ENCODE assay signal across 9 cellular contexts in genomic region chr21:38810034-38810825, GRCh38. TPM values are rescaled to one million over a fixed set of nuclear protein-coding genes. Genes with fewer than 3 reads are reported as not detected.
DNase-seq lines count a peak whose midpoint lies in the region; ATAC-seq, FAIRE-seq and TF ChIP-seq lines count a peak whose summit lies in the region.
"Had no signal": no experiment of that assay in that cellular context is flagged by ENCODE, and none has a peak within 500 bp of the region (broad histone marks: within the 10 kb centered on the region; RNA-seq: fewer than 3 reads in every experiment).

No MANE protein-coding gene starts in this region.

- WGBS in HepG2 (ENCODE audit: low lambda C conversion rate): 97% methylated on average over 8 of the region's 8 CpGs
- 84 to 92% methylated on average over 8 of the region's 8 CpGs for WGBS in testis, 2 donors

- intact Hi-C loops in HepG2 (cut with micrococcal nuclease; ENCODE audit: unreplicated experiment) (no loop called here), testis (cut with DNase I; ENCODE audit: low total_unique reads) (no loop called here)

- H2AFZ ChIP-seq in Karpas-422 (ENCODE audit: low read length) (no peak overlapping the region), HepG2 (ENCODE audit: low read length) (no peak overlapping the region)

- DNase-seq in Karpas-422 (no peak), brain microvascular endothelial cell (no peak), HepG2 (ENCODE audit: low spot score) (no peak), testis (no peak), Kasumi-1 (lab: John Stamatoyannopoulos, UW) (no peak), NCI-H524 treated with DMSO at 0.1 percent for 48 hours (lab: John Stamatoyannopoulos, UW) (no peak), NCI-H2171 (lab: John Stamatoyannopoulos, UW) (no peak)
- DNase-seq: NCI-H2171 treated with DMSO at 0.1 percent for 48 hours, retina had no signal

- POLR2A ChIA-PET in HepG2 (lab: Yijun Ruan, JAX): interaction anchor here (3.1 to 3.5 kb wide), 2 partner anchors 22 to 156 kb away, joined by 10 to 33 read pairs; no protein-coding TSS in a partner anchor

- H3K27ac ChIP-seq in Karpas-422 (ENCODE audit: low read length) (peak overlapping the region; percentile 86), brain microvascular endothelial cell (peak overlapping the region; percentile 52), HepG2 (ENCODE audit: extremely low read length, insufficient read depth, low read length) (peak overlapping the region; percentile 51), testis (peak overlapping the region; percentile 31 to 39)

- no peak overlapping the region for H3K4me2 ChIP-seq in Karpas-422 (ENCODE audit: low read depth, low read length, poor library complexity, severe bottlenecking)
- H3K4me2 ChIP-seq in HepG2 (ENCODE audit: low read depth, low read length): peak overlapping the region; percentile 85

- TF ChIP-seq CTCF in brain microvascular endothelial cell (IDR thresholded peaks at IDR 0.05; ENCODE audit: low read depth, low read length, missing control alignments) (no peak), HepG2 (CRISPR knock-in tag; IDR thresholded peaks at IDR 0.05) (no peak), testis (IDR thresholded peaks at IDR 0.05) (no peak)

- H3K9me3 ChIP-seq in Karpas-422 (ENCODE audit: low read length): no peaks in the 10 kb centered on the region
- no peaks in the 10 kb centered on the region for H3K9me3 ChIP-seq in HepG2 (ENCODE audit: low read length)
- no peaks in the 10 kb centered on the region for H3K9me3 ChIP-seq in testis

- in situ Hi-C loops in brain microvascular endothelial cell (cut with HindIII; ENCODE audit: low pct_ligation_motif_present, low sequenced_read_pairs): no loop called here
- in situ Hi-C loops in HepG2 (cut with HindIII; ENCODE audit: extremely low pct_ligation_motif_present, low pct_unique_long_range_greater_than_20kb): no loop called here

- CTCF ChIA-PET in HepG2 (lab: Yijun Ruan, JAX; ENCODE audit: low intra/inter-chr PET ratio, low total read pairs): no interaction called here

- H3K9me2 ChIP-seq in Karpas-422 (replicated peaks; ENCODE audit: insufficient read depth, low read length): no peaks in the 10 kb centered on the region

- peaks cover 50% of the 10 kb centered on the region for H3K36me3 ChIP-seq in Karpas-422 (ENCODE audit: insufficient read depth, low read length)
- H3K36me3 ChIP-seq in brain microvascular endothelial cell (replicated peaks): peaks cover 33% of the 10 kb centered on the region
- H3K36me3 ChIP-seq in HepG2 (replicated peaks in 1 of 2; ENCODE audit: control insufficient read depth in 1 of 2, insufficient read depth in 2 of 2, low read length in 2 of 2): peaks cover 23 to 60% of the 10 kb centered on the region in 2 experiments
- H3K36me3 ChIP-seq in testis (ENCODE audit: low read depth, missing control alignments): no peaks in the 10 kb centered on the region

- no peak for FAIRE-seq in HepG2 (lab: Jason Lieb, UNC)

- H3K79me2 ChIP-seq in Karpas-422 (ENCODE audit: low read length): peaks cover 66% of the 10 kb centered on the region
- H3K79me2 ChIP-seq in HepG2 (ENCODE audit: insufficient read depth, low read length): peaks cover 84% of the 10 kb centered on the region

- H3K4me3 ChIP-seq in Karpas-422 (ENCODE audit: low read length) (no peak overlapping the region), brain microvascular endothelial cell (ENCODE audit: low read depth, low read length) (no peak overlapping the region), HepG2 (replicated peaks in 1 of 3; ENCODE audit: insufficient read depth in 1 of 3, low read depth in 2 of 3, low read length in 3 of 3) (peak overlapping the region in 2 of 3 experiments; percentile 96 to 98; a peak in 5 of 6 replicates), testis (no peak overlapping the region)

- H3K9ac ChIP-seq in Karpas-422 (ENCODE audit: low read length) (no peak overlapping the region), HepG2 (ENCODE audit: insufficient read depth, low read depth, low read length) (peak overlapping the region; percentile 97; the same call in 1 of the 2 replicates)

- H3K4me1 ChIP-seq in Karpas-422 (ENCODE audit: low read length) (peaks cover 35% of the 10 kb centered on the region), HepG2 (ENCODE audit: insufficient read depth, low read length) (peaks cover 76% of the 10 kb centered on the region), testis (peaks cover 4% of the 10 kb centered on the region)

- TF ChIP-seq EP300 in HepG2 (IDR thresholded peaks at IDR 0.05; ENCODE audit: low read depth in 2 of 2, low read length in 2 of 2) (no peak), HepG2 (CRISPR knock-in tag; IDR thresholded peaks at IDR 0.05; ENCODE audit: borderline replicate concordance) (no peak)

- TF ChIP-seq RAD21 in HepG2 (CRISPR knock-in tag; IDR thresholded peaks at IDR 0.05): no peak

- no peak for TF ChIP-seq POLR2A in HepG2 (IDR thresholded peaks at IDR 0.05; ENCODE audit: insufficient read depth in 1 of 2, low read depth in 2 of 2, low read length in 2 of 2)
- TF ChIP-seq POLR2A in testis (IDR thresholded peaks at IDR 0.05): no peak

- ATAC-seq in HepG2: no peak

- H3K27me3 ChIP-seq in Karpas-422 (ENCODE audit: low read length) (no peaks in the 10 kb centered on the region), brain microvascular endothelial cell (replicated peaks) (no peaks in the 10 kb centered on the region), HepG2 (ENCODE audit: control insufficient read depth in 1 of 2, insufficient read depth in 2 of 2, low read length in 2 of 2) (no peaks in the 10 kb centered on the region; a peak in 1 of 5 replicates), testis (no peaks in the 10 kb centered on the region)

- no TSS peak for BruUV-seq in HepG2 (replicated peaks; lab: Mats Ljungman, UMichigan)

- no peaks in the 10 kb centered on the region for H4K20me1 ChIP-seq in Karpas-422 (ENCODE audit: insufficient read depth, low read depth, low read length)
- peaks cover 53% of the 10 kb centered on the region for H4K20me1 ChIP-seq in HepG2 (ENCODE audit: insufficient read depth, low read length)

TF ChIP-seq in HepG2, 621 proteins besides CTCF, POLR2A, EP300 and RAD21:
- TF ChIP-seq ZNF629 (CRISPR knock-in tag; conservative IDR thresholded peaks at IDR 0.05) (peak; percentile 92), SMAD3 (CRISPR knock-in tag; IDR thresholded peaks at IDR 0.05) (0 out of 2 replicates have a peak, but pooled peaks have one; percentile 20), ADNP (CRISPR knock-in tag; IDR thresholded peaks at IDR 0.05) (0 out of 2 replicates have a peak, but pooled peaks have one; percentile 33), ZNF503 (CRISPR knock-in tag; IDR thresholded peaks at IDR 0.05) (no peak)
TF ChIP-seq in HepG2: peak in this region for 3.

RNA-seq across cellular contexts. Expression of gene ETS2, which starts 4.5 kb away (rescaled TPM):
- total RNA-seq in Karpas-422 (2014; rRNA removed; shearing (Covaris generic); ENCODE audit: low replicate concordance): 12.9 and 14.3 TPM in 2 replicates
- total RNA-seq in HepG2 (2016; rRNA removed; fragmentation: Illumina TruSeq; extraction: Trizol) (24.6 and 28.2 TPM in 2 replicates), testis (10 to 100 TPM; 13.3 to 19.8 TPM)
- 3.8 and 4.0 TPM in 2 replicates for total RNA-seq in HepG2 (2016; cell fraction: cytosol; rRNA removed; fragmentation: Illumina TruSeq; extraction: Trizol; ENCODE audit: low read depth)
- 23.9 and 25.8 TPM in 2 replicates for total RNA-seq in HepG2 (2016; cell fraction: insoluble cytoplasmic fraction; rRNA removed; fragmentation: Illumina TruSeq; extraction: Trizol)
- total RNA-seq in HepG2 (2016; cell fraction: membrane; rRNA removed; fragmentation: Illumina TruSeq; extraction: Trizol): 12.7 and 13.7 TPM in 2 replicates
- 18.7 and 22.0 TPM in 2 replicates for total RNA-seq in HepG2 (2016; cell fraction: nucleus; rRNA removed; fragmentation: Illumina TruSeq; extraction: Trizol)
- polyA plus RNA-seq in HepG2 (2011; rRNA removed) (64.4 and 71.4 TPM in 2 replicates), testis (ENCODE audit: insufficient read depth, low read depth, low replicate concordance) (16.2 TPM)
- 35.2 and 41.5 TPM in 2 replicates for polyA plus RNA-seq in HepG2 (2011; cell fraction: cytosol; rRNA removed)
- 84.4 and 87.5 TPM in 2 replicates for polyA plus RNA-seq in HepG2 (2011; cell fraction: nucleus; rRNA removed)
- 88.7 and 93.9 TPM in 2 replicates for polyA plus RNA-seq in HepG2 (2012)
- polyA plus RNA-seq in HepG2 (2016; cell fraction: cytosol; fragmentation: Illumina TruSeq; extraction: Trizol; ENCODE audit: low read depth): 4.9 and 5.3 TPM in 2 replicates
- 32.4 and 34.7 TPM in 2 replicates for polyA plus RNA-seq in HepG2 (2016; cell fraction: insoluble cytoplasmic fraction; fragmentation: Illumina TruSeq; extraction: Trizol; ENCODE audit: low read depth)
- polyA plus RNA-seq in HepG2 (2016; cell fraction: membrane; fragmentation: Illumina TruSeq; extraction: Trizol; ENCODE audit: low read depth): 11.1 and 13.2 TPM in 2 replicates
- 37.6 and 39.9 TPM in 2 replicates for polyA plus RNA-seq in HepG2 (2016; cell fraction: nucleus; fragmentation: Illumina TruSeq; extraction: Trizol; ENCODE audit: insufficient read depth, low read depth)
- 29.2 and 54.2 TPM in 2 replicates for polyA minus RNA-seq in HepG2 (2011; rRNA and poly(A)+ RNA removed; ENCODE audit: low replicate concordance)
- 54.7 and 59.7 TPM in 2 replicates for polyA minus RNA-seq in HepG2 (2011; cell fraction: cytosol; rRNA and poly(A)+ RNA removed)
- polyA minus RNA-seq in HepG2 (2011; cell fraction: nucleus; rRNA and poly(A)+ RNA removed): 39.1 and 52.8 TPM in 2 replicates

Comparison
In these comparisons a context has a peak if more than half of its experiments do, and no peak if none do; other contexts are left out.
1. H3K27ac ChIP-seq: peak in every context shown above with its lines; median percentile 86 in Karpas-422; 52 in brain microvascular endothelial cell; 51 in HepG2; 35 in testis.
2. H3K4me3 ChIP-seq: peak in HepG2 (2 of 3); none in Karpas-422 (single experiment), brain microvascular endothelial cell (single experiment) and testis (0 of 2).